Comparison of ENCODE assay signal across 24 cellular contexts in genomic region chr7:111746950-111747349, GRCh38.
A peak's percentile ranks its signal among the peaks of the same experiment; 100 is the strongest.
DNase-seq lines count a peak whose midpoint lies in the region; ATAC-seq lines count a peak whose summit lies in the region.
"Had no signal": no experiment of that assay in that cellular context is flagged by ENCODE, and none has a peak within 500 bp of the region (broad histone marks: within the 10 kb centered on the region; RNA-seq: fewer than 3 reads in every experiment).

No MANE protein-coding gene starts in this region.

- H3K27ac ChIP-seq in angular gyrus (ENCODE audit: low read depth, low read length) = peak overlapping the region; percentile 35
- H3K27ac ChIP-seq: A549; BLaER1 treated with 17β-estradiol and CSF1 and Interleukin-3, amounts not matched to agents 10 nM and 100 nM had no signal

- ATAC-seq in left colon (peak; percentile 20), GM21367 (IDR thresholded peaks at IDR 0.05; ENCODE audit: unreplicated experiment) (no peak)
- ATAC-seq: A549, GM12878, GM23338, HCT116 had no signal

- intact Hi-C loops in left colon (cut with DNase I, micrococcal nuclease) = loop anchor here in 1 of 2 donors (10.0 kb wide), 2 partner anchors 108 to 748 kb away; no protein-coding TSS in a partner anchor

- DNase-seq in NCI-H146 (lab: John Stamatoyannopoulos, UW) (peak; percentile 64), NCI-H146 treated with DMSO at 0.1 percent for 48 hours (lab: John Stamatoyannopoulos, UW; ENCODE audit: unreplicated experiment) (no peak), NCI-H526 treated with DMSO at 0.1 percent for 48 hours (lab: John Stamatoyannopoulos, UW) (peak; percentile 42), left colon (no peak), NCI-H446 treated with DMSO at 0.1 percent for 48 hours (lab: John Stamatoyannopoulos, UW) (no peak), SHP77 treated with DMSO at 0.1 percent for 48 hours (lab: John Stamatoyannopoulos, UW) (no peak)
- DNase-seq: 8988T; ACHN; AML-193; BE2C; CD4-positive, alpha-beta T cell; CD8-positive, alpha-beta memory T cell; DMS 273 treated with DMSO at 0.1 percent for 48 hours; DMS79; EL; GDM1; H9 had no signal

Comparison
In these comparisons a context has a peak if more than half of its experiments do, and no peak if none do; other contexts are left out.
1. DNase-seq: peak in NCI-H146 (single experiment) and NCI-H526 treated with DMSO at 0.1 percent for 48 hours (single experiment); none in NCI-H146 treated with DMSO at 0.1 percent for 48 hours (single experiment), left colon (0 of 2), NCI-H446 treated with DMSO at 0.1 percent for 48 hours (single experiment) and SHP77 treated with DMSO at 0.1 percent for 48 hours (single experiment).